Comparison of ENCODE assay signal across 8 cellular contexts in the genomic region with DNA sequence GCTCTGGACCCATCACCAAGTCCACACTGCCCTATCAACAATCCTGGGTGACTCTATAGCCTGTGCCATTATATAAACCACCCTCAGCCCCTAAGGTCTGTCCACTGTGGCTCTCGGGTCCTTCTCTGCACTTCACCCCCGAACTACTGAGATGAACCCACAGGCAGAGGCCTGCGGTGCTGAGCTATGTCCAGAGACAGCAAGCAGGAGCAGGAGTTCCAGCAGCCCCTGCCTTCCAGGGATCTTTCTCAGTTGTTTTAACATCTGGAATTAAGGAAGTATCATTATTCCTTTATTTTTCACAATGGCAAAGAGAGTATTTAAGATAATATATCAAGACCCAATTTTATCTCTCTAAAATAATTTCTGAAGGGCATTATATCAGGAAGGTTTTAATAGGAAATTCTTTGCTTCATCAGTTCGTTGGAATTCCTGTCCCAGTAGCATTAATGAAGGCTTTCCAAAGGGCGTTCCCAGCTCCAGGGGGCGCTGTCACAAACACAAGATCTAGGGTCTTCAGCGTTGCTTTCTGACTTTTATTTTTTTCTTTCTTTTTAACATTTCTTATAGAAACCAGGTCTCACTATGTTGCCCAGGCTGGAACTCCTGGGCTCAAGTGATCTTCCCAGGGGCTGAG. TPM values are rescaled to one million over a fixed set of nuclear protein-coding genes. Genes with fewer than 3 reads are reported as not detected.
DNase-seq lines count a peak whose midpoint lies in the region; ATAC-seq and TF ChIP-seq lines count a peak whose summit lies in the region.

No MANE protein-coding gene starts in this region.

- H3K4me1 Mint-ChIP-seq in endothelial cell (ENCODE audit: unreplicated experiment) (peaks cover 8% of the 10 kb centered on the region), neural crest cell (peaks cover 14% of the 10 kb centered on the region)
- H3K4me1 Mint-ChIP-seq in stimulated activated effector memory CD8-positive, alpha-beta T cell treated with anti-CD3 and anti-CD28 coated beads, Interleukin-12 subunit alpha, Interleukin-12 subunit beta, amount 100 ng/mL, for 72 hours, result peaks cover 7% of the 10 kb centered on the region

- peaks cover 35% of the 10 kb centered on the region for H3K36me3 Mint-ChIP-seq in endothelial cell (ENCODE audit: low read depth, unreplicated experiment)
- peaks cover 20% of the 10 kb centered on the region for H3K36me3 Mint-ChIP-seq in neural crest cell (ENCODE audit: low read depth)
- H3K36me3 Mint-ChIP-seq in stimulated activated effector memory CD8-positive, alpha-beta T cell treated with anti-CD3 and anti-CD28 coated beads, Interleukin-12 subunit alpha, Interleukin-12 subunit beta, amount 100 ng/mL, for 72 hours, result peaks cover 21% of the 10 kb centered on the region

- peak; percentile 85 for TF ChIP-seq CTCF in endothelial cell (IDR thresholded peaks at IDR 0.05; ENCODE audit: unreplicated experiment)
- peak; percentile 75 for TF ChIP-seq CTCF in neural crest cell (conservative IDR thresholded peaks at IDR 0.05)

- peak; percentile 49 for DNase-seq in DMS53 (lab: John Stamatoyannopoulos, UW)
- peak; percentile 54 for DNase-seq in LHCN-M2 (ENCODE audit: low read depth)
- DNase-seq in endothelial cell (ENCODE audit: low spot score), result peak; percentile 77
- peak; percentile 54 for DNase-seq in neural crest cell (ENCODE audit: low read depth, low spot score)
- no peak for DNase-seq in stimulated activated effector memory CD8-positive, alpha-beta T cell treated with anti-CD3 and anti-CD28 coated beads, Interleukin-12 subunit alpha, Interleukin-12 subunit beta, amount 100 ng/mL, for 72 hours (ENCODE audit: low spot score in 2 of 2)
- no peak for DNase-seq in inferior parietal cortex (ENCODE audit: extremely low spot score)
- DNase-seq in SK-N-DZ (ENCODE audit: low spot score), result no peak

- H3K27me3 Mint-ChIP-seq in endothelial cell (ENCODE audit: unreplicated experiment) (no peaks in the 10 kb centered on the region), neural crest cell (ENCODE audit: low read depth) (no peaks in the 10 kb centered on the region)

- no peak for ATAC-seq in stimulated activated effector memory CD8-positive, alpha-beta T cell treated with anti-CD3 and anti-CD28 coated beads, Interleukin-12 subunit alpha, Interleukin-12 subunit beta, amount 100 ng/mL, for 72 hours
- no peak for ATAC-seq in HG02610 (IDR thresholded peaks at IDR 0.05; ENCODE audit: unreplicated experiment)

- H3K4me3 Mint-ChIP-seq in endothelial cell (ENCODE audit: unreplicated experiment), result no peak overlapping the region
- no peak overlapping the region for H3K4me3 Mint-ChIP-seq in neural crest cell
- H3K4me3 Mint-ChIP-seq in stimulated activated effector memory CD8-positive, alpha-beta T cell treated with anti-CD3 and anti-CD28 coated beads, Interleukin-12 subunit alpha, Interleukin-12 subunit beta, amount 100 ng/mL, for 72 hours, result no peak overlapping the region

- H3K27ac Mint-ChIP-seq in endothelial cell (ENCODE audit: unreplicated experiment) (peak overlapping the region; percentile 40), neural crest cell (ENCODE audit: unreplicated experiment) (no peak overlapping the region)
- H3K27ac Mint-ChIP-seq in stimulated activated effector memory CD8-positive, alpha-beta T cell treated with anti-CD3 and anti-CD28 coated beads, Interleukin-12 subunit alpha, Interleukin-12 subunit beta, amount 100 ng/mL, for 72 hours, result no peak overlapping the region

- H3K9me3 Mint-ChIP-seq in endothelial cell (ENCODE audit: unreplicated experiment) (no peaks in the 10 kb centered on the region), neural crest cell (no peaks in the 10 kb centered on the region)
- peaks cover 3% of the 10 kb centered on the region for H3K9me3 Mint-ChIP-seq in stimulated activated effector memory CD8-positive, alpha-beta T cell treated with anti-CD3 and anti-CD28 coated beads, Interleukin-12 subunit alpha, Interleukin-12 subunit beta, amount 100 ng/mL, for 72 hours

RNA-seq across cellular contexts. Expression of a gene that starts 27.3 kb away (rescaled TPM):
- total RNA-seq in LHCN-M2 (2014; rRNA removed), result 154 and 160 TPM in 2 replicates
- 139 TPM for polyA plus RNA-seq in LHCN-M2 (2012)
- 179 TPM for total RNA-seq in endothelial cell (ENCODE audit: unreplicated experiment)
- 46.7 and 50.9 TPM in 2 replicates for total RNA-seq in neural crest cell
- polyA plus RNA-seq in SK-N-DZ (2014; cell fraction: cytosol; rRNA removed), result 9.2 and 14.2 TPM in 2 replicates
- 24.2 and 26.9 TPM in 2 replicates for polyA plus RNA-seq in SK-N-DZ (2014; cell fraction: nucleus; rRNA removed)

RNA-seq across cellular contexts. Expression of a gene that starts 45.0 kb away (rescaled TPM):
- total RNA-seq in LHCN-M2 (2014; rRNA removed) (not detected in 2 replicates), endothelial cell (ENCODE audit: unreplicated experiment) (not detected), neural crest cell (not detected in 2 replicates)
- not detected for polyA plus RNA-seq in LHCN-M2 (2012)
- polyA plus RNA-seq in SK-N-DZ (2014; cell fraction: cytosol; rRNA removed), result not detected in 2 replicates
- not detected in 2 replicates for polyA plus RNA-seq in SK-N-DZ (2014; cell fraction: nucleus; rRNA removed)

Comparison
In these comparisons a context has a peak if more than half of its experiments do, and no peak if none do; other contexts are left out.
1. DNase-seq: peak in DMS53 (single experiment), LHCN-M2 (single experiment), endothelial cell (single experiment) and neural crest cell (single experiment); none in stimulated activated effector memory CD8-positive, alpha-beta T cell treated with anti-CD3 and anti-CD28 coated beads, Interleukin-12 subunit alpha, Interleukin-12 subunit beta, amount 100 ng/mL, for 72 hours (0 of 2), inferior parietal cortex (single experiment) and SK-N-DZ (single experiment).